19 cellular contexts compared by ENCODE assay signal in genomic region chr2:10145519-10146357, GRCh38. TPM values are rescaled to one million over a fixed set of nuclear protein-coding genes. Genes with fewer than 3 reads are reported as not detected.
DNase-seq lines count a peak whose midpoint lies in the region; ATAC-seq and TF ChIP-seq lines count a peak whose summit lies in the region.
"Had no signal": no experiment of that assay in that cellular context is flagged by ENCODE, and none has a peak within 500 bp of the region (broad histone marks: within the 10 kb centered on the region; RNA-seq: fewer than 3 reads in every experiment).

No MANE protein-coding gene starts in this region.

- H3K9me3 ChIP-seq in left ventricle myocardium inferior (replicated peaks) = no peaks in the 10 kb centered on the region
- no peaks in the 10 kb centered on the region for H3K9me3 ChIP-seq in spleen
- H3K9me3 ChIP-seq: BE2C had no signal

- peak; percentile 20 for TF ChIP-seq CTCF in left ventricle myocardium inferior (IDR thresholded peaks at IDR 0.05; ENCODE audit: borderline replicate concordance)
- TF ChIP-seq CTCF in spleen (IDR thresholded peaks at IDR 0.05 in 8 of 11, conservative IDR thresholded peaks at IDR 0.05 in 3 of 11) = no peak
- no peak for TF ChIP-seq CTCF in foreskin fibroblast (IDR thresholded peaks at IDR 0.05; ENCODE audit: low read depth, low read length)

- no peak overlapping the region for H3K4me3 Mint-ChIP-seq in activated T-cell treated with anti-CD3 and anti-CD28 coated beads, Interleukin-2, amount 50 U/mL, for 72 hours
- H3K4me3 Mint-ChIP-seq: CD4-positive, alpha-beta memory T cell had no signal

- TF ChIP-seq POLR2A in spleen (IDR thresholded peaks at IDR 0.05) (no peak), erythroblast (IDR thresholded peaks at IDR 0.05; ENCODE audit: low read length) (no peak)

- H3K36me3 ChIP-seq in left ventricle myocardium inferior (no peaks in the 10 kb centered on the region), spleen (peaks cover 0 to 67% (median 0%) of the 10 kb centered on the region in 6 donors)

- peak overlapping the region; percentile 22 for H3K27ac Mint-ChIP-seq in activated T-cell treated with anti-CD3 and anti-CD28 coated beads, Interleukin-2, amount 50 U/mL, for 72 hours

- intact Hi-C loops in left ventricle myocardium inferior (cut with micrococcal nuclease) = no loop called here
- intact Hi-C loops in spleen (cut with DNase I; ENCODE audit: low total_unique reads) = no loop called here

- H3K36me3 Mint-ChIP-seq in activated T-cell treated with anti-CD3 and anti-CD28 coated beads, Interleukin-2, amount 50 U/mL, for 72 hours (ENCODE audit: insufficient read depth in 2 of 2) = peaks cover 14 to 46% of the 10 kb centered on the region in 2 donors
- H3K36me3 Mint-ChIP-seq: CD4-positive, alpha-beta memory T cell had no signal

- H3K9me3 Mint-ChIP-seq in activated T-cell treated with anti-CD3 and anti-CD28 coated beads, Interleukin-2, amount 50 U/mL, for 72 hours = no peaks in the 10 kb centered on the region
- H3K9me3 Mint-ChIP-seq: CD4-positive, alpha-beta memory T cell had no signal

- 87 to 93% (median 90%) methylated on average over 12 to 13 of the region's 13 CpGs for WGBS in spleen, 5 donors

- H3K4me3 ChIP-seq in left ventricle myocardium inferior = no peak overlapping the region
- no peak overlapping the region for H3K4me3 ChIP-seq in spleen
- H3K4me3 ChIP-seq in foreskin fibroblast (ENCODE audit: low read depth in 1 of 2, low read length in 2 of 2) = no peak overlapping the region

- no peak for ATAC-seq in activated T-cell treated with anti-CD3 and anti-CD28 coated beads, Interleukin-2, amount 50 U/mL, for 72 hours (replicated peaks in 1 of 2)

- H3K27me3 Mint-ChIP-seq in activated T-cell treated with anti-CD3 and anti-CD28 coated beads, Interleukin-2, amount 50 U/mL, for 72 hours (ENCODE audit: low read depth) = no peaks in the 10 kb centered on the region
- H3K27me3 Mint-ChIP-seq: CD4-positive, alpha-beta memory T cell had no signal

- H3K27ac ChIP-seq in angular gyrus (ENCODE audit: low read depth, low read length) = peak overlapping the region; percentile 22
- peak overlapping the region; percentile 40 for H3K27ac ChIP-seq in left ventricle myocardium inferior (replicated peaks)
- H3K27ac ChIP-seq in spleen = no peak overlapping the region
- H3K27ac ChIP-seq: 22Rv1 had no signal

- H3K4me1 Mint-ChIP-seq in activated T-cell treated with anti-CD3 and anti-CD28 coated beads, Interleukin-2, amount 50 U/mL, for 72 hours (ENCODE audit: low read depth) = peaks cover 22% of the 10 kb centered on the region

- DNase-seq in activated T-cell treated with anti-CD3 and anti-CD28 coated beads, Interleukin-2, amount 50 U/mL, for 72 hours = no peak
- no peak for DNase-seq in activated T-cell treated with anti-CD3 and anti-CD28 coated beads, Interleukin-2, amount 50 U/mL, for 1 hour
- DNase-seq in left ventricle myocardium inferior = no peak
- peak; percentile 52 for DNase-seq in spleen
- no peak for DNase-seq in DMS114 treated with DMSO at 0.1 percent for 48 hours (lab: John Stamatoyannopoulos, UW; ENCODE audit: unreplicated experiment)
- no peak for DNase-seq in foreskin fibroblast
- DNase-seq in erythroblast (lab: John Stamatoyannopoulos, UW) = no peak
- DNase-seq: BE2C; CD4-positive, alpha-beta memory T cell; EL; GOT3; MM.1S; NCI-H1105; NCI-H1694; NCI-H748 treated with DMSO at 0.1 percent for 48 hours; NK-92 treated with Interleukin-12 subunit alpha and Interleukin-12 subunit beta, amount 100 ng/mL, for 24 hours; SIG-M5 had no signal

- no peaks in the 10 kb centered on the region for H3K27me3 ChIP-seq in left ventricle myocardium inferior (ENCODE audit: low read depth)
- no peaks in the 10 kb centered on the region for H3K27me3 ChIP-seq in spleen (replicated peaks in 1 of 7)
- H3K27me3 ChIP-seq: BE2C had no signal

- H3K4me1 ChIP-seq in left ventricle myocardium inferior = peaks cover 15% of the 10 kb centered on the region
- no peaks in the 10 kb centered on the region for H3K4me1 ChIP-seq in spleen
- H3K4me1 ChIP-seq: BE2C had no signal

RNA-seq across cellular contexts. Expression of gene RRM2, which starts 23.2 kb away (rescaled TPM):
- total RNA-seq in activated T-cell treated with anti-CD3 and anti-CD28 coated beads, Interleukin-2, amount 50 U/mL, for 72 hours = 100 to 1,000 TPM; 222 to 233 TPM
- 2.1 TPM for total RNA-seq in left ventricle myocardium inferior
- 10 to 100 TPM in 5 of 7 donors, 1 to 10 TPM in 2; 6.3 to 39.2 (median 14.3) TPM for total RNA-seq in spleen
- polyA plus RNA-seq in spleen = 10 to 100 TPM in 2 of 3 donors, 1 to 10 TPM in 1; 2.3 to 15.6 (median 12.4) TPM

Comparison
In these comparisons a context has a peak if more than half of its experiments do, and no peak if none do; other contexts are left out.
1. H3K27ac ChIP-seq: peak in angular gyrus (single experiment) and left ventricle myocardium inferior (single experiment); none in spleen (0 of 8).
2. RNA of gene RRM2, which starts 23.2 kb away (total RNA-seq): 222 to 233 TPM in activated T-cell treated with anti-CD3 and anti-CD28 coated beads, Interleukin-2, amount 50 U/mL, for 72 hours; 6.3 to 39.2 TPM in spleen and 2.1 TPM in left ventricle myocardium inferior (single experiment); every median in the first group is over 4 times any median in the second.